Comparison of ENCODE assay signal across 23 cellular contexts in the genomic region with DNA sequence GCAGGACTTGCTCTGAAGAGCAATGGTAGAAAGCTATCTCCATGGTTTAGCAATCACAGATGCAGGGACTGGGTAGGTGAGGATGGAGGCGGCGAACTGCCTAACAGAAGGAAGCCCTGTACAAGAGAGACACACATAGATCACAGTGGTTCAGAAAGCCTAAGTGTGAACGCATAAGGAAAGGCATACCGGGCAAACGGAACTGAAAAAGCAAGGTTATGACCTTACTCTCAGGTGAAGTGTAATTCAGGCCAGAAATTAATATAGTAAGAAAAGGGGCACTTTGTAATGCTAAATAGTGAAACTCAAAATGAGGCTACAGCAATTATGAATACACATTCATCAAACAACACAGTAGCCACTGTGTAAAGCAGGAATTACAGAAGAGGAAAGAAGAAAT.
DNase-seq lines count a peak whose midpoint lies in the region; FAIRE-seq and TF ChIP-seq lines count a peak whose summit lies in the region.
"Had no signal": no experiment of that assay in that cellular context is flagged by ENCODE, and none has a peak within 500 bp of the region (broad histone marks: within the 10 kb centered on the region; RNA-seq: fewer than 3 reads in every experiment).

No MANE protein-coding gene starts in this region.

- peak overlapping the region; percentile 92 for H3K27ac Mint-ChIP-seq in osteocyte (ENCODE audit: unreplicated experiment)
- no peak overlapping the region for H3K27ac Mint-ChIP-seq in progenitor cell of endocrine pancreas
- H3K27ac Mint-ChIP-seq: CD4-positive, alpha-beta T cell; GM23338; HFFc6 had no signal

- H3K36me3 ChIP-seq in SJSA1 (no peaks in the 10 kb centered on the region), H1 (ENCODE audit: control insufficient read depth in 2 of 4, insufficient read depth in 4 of 4, low read length in 3 of 4) (no peaks in the 10 kb centered on the region)
- H3K36me3 ChIP-seq: BLaER1 treated with 17β-estradiol and CSF1 and Interleukin-3, amounts not matched to agents 10 nM and 100 nM; HAP-1; SJCRH30 had no signal

- no peak overlapping the region for H2BK120ac ChIP-seq in H1 (replicated peaks; ENCODE audit: low read depth, low read length)

- H3K27me3 ChIP-seq in SJSA1 (replicated peaks), result no peaks in the 10 kb centered on the region
- H3K27me3 ChIP-seq in H1 (replicated peaks in 1 of 4; ENCODE audit: control insufficient read depth in 3 of 4, extremely low read depth in 1 of 4, insufficient read depth in 3 of 4, low read length in 3 of 4), result no peaks in the 10 kb centered on the region; a peak in 1 of 7 replicates
- H3K27me3 ChIP-seq: BLaER1 treated with 17β-estradiol and CSF1 and Interleukin-3, amounts not matched to agents 10 nM and 100 nM; SJCRH30 had no signal

- H3K27me3 Mint-ChIP-seq in osteocyte (ENCODE audit: unreplicated experiment) (no peaks in the 10 kb centered on the region), progenitor cell of endocrine pancreas (peaks cover 25% of the 10 kb centered on the region)

- no peaks in the 10 kb centered on the region for H3K23me2 ChIP-seq in H1 (ENCODE audit: low read depth, low read length)

- no peak overlapping the region for H3K4me2 ChIP-seq in H1 (ENCODE audit: insufficient read depth in 1 of 2, low read depth in 2 of 2, low read length in 2 of 2)
- H3K4me2 ChIP-seq: BLaER1 treated with 17β-estradiol and CSF1 and Interleukin-3, amounts not matched to agents 10 nM and 100 nM; GM23338 had no signal

- 0 out of 2 replicates have a peak overlapping the region, but pooled peaks have one; percentile 56 for H2BK20ac ChIP-seq in H1 (ENCODE audit: low read length)

- no peak overlapping the region for H2AFZ ChIP-seq in H1 (ENCODE audit: low read length)
- H2AFZ ChIP-seq: GM23338 had no signal

- H3K4me1 Mint-ChIP-seq in osteocyte (ENCODE audit: unreplicated experiment) (peaks cover 49% of the 10 kb centered on the region), progenitor cell of endocrine pancreas (ENCODE audit: low read depth) (no peaks in the 10 kb centered on the region)

- H3K79me2 ChIP-seq in H1 (ENCODE audit: control insufficient read depth in 1 of 2, insufficient read depth in 2 of 2, low read length in 2 of 2), result no peaks in the 10 kb centered on the region

- no peak overlapping the region for H3K14ac ChIP-seq in H1 (ENCODE audit: insufficient read length)

- TF ChIP-seq CTCF in H1 (IDR thresholded peaks at IDR 0.05; ENCODE audit: control extremely low read depth in 1 of 3, insufficient read depth in 1 of 3, low read depth in 1 of 3, low read length in 3 of 3) (no peak), osteocyte (IDR thresholded peaks at IDR 0.05) (no peak), RWPE1 (conservative IDR thresholded peaks at IDR 0.05; ENCODE audit: low read depth) (no peak), progenitor cell of endocrine pancreas (IDR thresholded peaks at IDR 0.05; ENCODE audit: unreplicated experiment) (no peak)

- CTCF ChIA-PET in H1 (lab: Charles Lee; ENCODE audit: partially characterized antibody) (interaction anchor here (0.8 kb wide), 1 partner anchor 15 kb away, joined by 3 read pairs; no protein-coding TSS in a partner anchor), RWPE1 (lab: Yijun Ruan, JAX) (interaction anchor here (0.6 kb wide), 2 partner anchors 186 to 402 kb away, joined by 3 to 6 read pairs; no protein-coding TSS in a partner anchor)

- H3K4me1 ChIP-seq in SJSA1 (replicated peaks), result peaks cover 42% of the 10 kb centered on the region
- H3K4me1 ChIP-seq in H1 (replicated peaks in 1 of 4; ENCODE audit: control insufficient read depth in 3 of 4, insufficient read depth in 4 of 4, low read length in 3 of 4), result peaks cover 0 to 4% (median 0%) of the 10 kb centered on the region in 4 experiments; a peak in 1 of 7 replicates
- H3K4me1 ChIP-seq: BLaER1 treated with 17β-estradiol and CSF1 and Interleukin-3, amounts not matched to agents 10 nM and 100 nM had no signal

- H3K9ac ChIP-seq in H1 (replicated peaks in 1 of 4; ENCODE audit: extremely low read depth in 1 of 4, low read depth in 3 of 4, low read length in 3 of 4), result no peak overlapping the region
- H3K9ac ChIP-seq: BLaER1 treated with 17β-estradiol and CSF1 and Interleukin-3, amounts not matched to agents 10 nM and 100 nM had no signal

- H2BK5ac ChIP-seq in H1 (ENCODE audit: low read depth, low read length), result no peak overlapping the region

- H3K18ac ChIP-seq in H1 (ENCODE audit: extremely low read depth, low read length), result no peak overlapping the region

- H3K79me1 ChIP-seq in H1 (ENCODE audit: low read depth, low read length), result no peaks in the 10 kb centered on the region

- H4K91ac ChIP-seq in H1 (replicated peaks; ENCODE audit: insufficient read length, low read length), result no peak overlapping the region

- no peak overlapping the region for H2AK5ac ChIP-seq in H1 (ENCODE audit: low read depth, low read length)

- POLR2A ChIA-PET in H1 (lab: Charles Lee; ENCODE audit: partially characterized antibody) (no interaction called here), RWPE1 (lab: Yijun Ruan, JAX; ENCODE audit: low non-redundant PET) (no interaction called here)

- peak overlapping the region; percentile 91 for H3K27ac ChIP-seq in SJSA1
- no peak overlapping the region for H3K27ac ChIP-seq in H1 (ENCODE audit: low read depth, low read length)
- H3K27ac ChIP-seq in RWPE1, result no peak overlapping the region
- H3K27ac ChIP-seq: BLaER1 treated with 17β-estradiol and CSF1 and Interleukin-3, amounts not matched to agents 10 nM and 100 nM had no signal

- no peak overlapping the region for H3K4ac ChIP-seq in H1 (replicated peaks; ENCODE audit: insufficient read length, low read depth, low read length)

- peak overlapping the region; percentile 65; the same call in 1 of the 2 replicates for H2BK15ac ChIP-seq in H1 (ENCODE audit: low read length)

- H4K5ac ChIP-seq in H1 (ENCODE audit: insufficient read length, low read depth, low read length), result no peak overlapping the region

- no peak for TF ChIP-seq EP300 in H1 (IDR thresholded peaks at IDR 0.05; ENCODE audit: borderline replicate concordance in 1 of 2, low read depth in 2 of 2, low read length in 2 of 2)

- no peak for FAIRE-seq in H1 (lab: Jason Lieb, UNC)
- FAIRE-seq in urothelium cell line (lab: Jason Lieb, UNC), result peak; percentile 30
- FAIRE-seq: A204.1, GM18507 had no signal

- H3K9me3 ChIP-seq in SJSA1 (replicated peaks) (no peaks in the 10 kb centered on the region), H1 (ENCODE audit: insufficient read depth in 2 of 2, low read depth in 1 of 2, low read length in 1 of 2) (no peaks in the 10 kb centered on the region)
- H3K9me3 ChIP-seq: BLaER1 treated with 17β-estradiol and CSF1 and Interleukin-3, amounts not matched to agents 10 nM and 100 nM; HAP-1; SJCRH30 had no signal

- H3K4me3 Mint-ChIP-seq in osteocyte (ENCODE audit: unreplicated experiment), result no peak overlapping the region
- no peak overlapping the region for H3K4me3 Mint-ChIP-seq in progenitor cell of endocrine pancreas (ENCODE audit: low read depth)
- H3K4me3 Mint-ChIP-seq: CD4-positive, alpha-beta T cell; GM23338; HFFc6 had no signal

- H3K4me3 ChIP-seq in SJSA1, result no peak overlapping the region
- no peak overlapping the region for H3K4me3 ChIP-seq in H1 (ENCODE audit: extremely low read depth in 1 of 4, insufficient read depth in 2 of 4, low read depth in 3 of 4, low read length in 4 of 4)
- H3K4me3 ChIP-seq: BLaER1 treated with 17β-estradiol and CSF1 and Interleukin-3, amounts not matched to agents 10 nM and 100 nM; GM23338; HAP-1; SJCRH30 had no signal

- H3K23ac ChIP-seq in H1 (ENCODE audit: insufficient read length), result no peak overlapping the region

- DNase-seq in SJSA1 (ENCODE audit: low read depth in 1 of 2, low spot score in 2 of 2) (no peak), H1 (ENCODE audit: low read depth in 1 of 2, low spot score in 2 of 2) (no peak), osteocyte (ENCODE audit: extremely low spot score, unreplicated experiment) (peak; percentile 21), urothelium cell line (ENCODE audit: low spot score) (no peak), NCI-H146 (lab: John Stamatoyannopoulos, UW) (no peak), RWPE1 (ENCODE audit: low spot score) (no peak), progenitor cell of endocrine pancreas (ENCODE audit: low spot score, unreplicated experiment) (no peak)
- DNase-seq: CD4-positive, alpha-beta T cell; HFFc6; NCI-H1048; NCI-H1417; NCI-H187; NCI-H2081 treated with DMSO at 0.1 percent for 48 hours; NCI-H524 treated with DMSO at 0.1 percent for 48 hours; NCI-H774; NK-92 treated with Interleukin-12 subunit alpha and Interleukin-12 subunit beta, amount 100 ng/mL, for 24 hours; PC-3; SJCRH30 had no signal

- no peak overlapping the region for H2BK12ac ChIP-seq in H1 (ENCODE audit: low read depth, low read length)

- H4K20me1 ChIP-seq in H1 (replicated peaks in 1 of 2; ENCODE audit: control insufficient read depth in 1 of 2, insufficient read depth in 2 of 2, low read length in 2 of 2), result no peaks in the 10 kb centered on the region
- H4K20me1 ChIP-seq: BLaER1 treated with 17β-estradiol and CSF1 and Interleukin-3, amounts not matched to agents 10 nM and 100 nM had no signal

- no peak overlapping the region for H3K56ac ChIP-seq in H1 (replicated peaks; ENCODE audit: insufficient read length, low read depth, low read length)

- TF ChIP-seq RAD21 in H1 (IDR thresholded peaks at IDR 0.05 in 1 of 2, conservative IDR thresholded peaks at IDR 0.05 in 1 of 2; ENCODE audit: low read depth in 2 of 2, low read length in 2 of 2), result no peak

- no peak overlapping the region for H4K8ac ChIP-seq in H1 (ENCODE audit: extremely low read depth, insufficient read depth, low read length)

- TF ChIP-seq POLR2A in H1 (IDR thresholded peaks at IDR 0.05; ENCODE audit: control extremely low read depth in 1 of 2, low read depth in 2 of 2, low read length in 2 of 2), result no peak

- H3K9me3 Mint-ChIP-seq in osteocyte (ENCODE audit: unreplicated experiment) (no peaks in the 10 kb centered on the region), progenitor cell of endocrine pancreas (ENCODE audit: low read depth) (no peaks in the 10 kb centered on the region)
- H3K9me3 Mint-ChIP-seq: CD4-positive, alpha-beta T cell; GM23338; HFFc6 had no signal

- 88% methylated on average over 5 of the region's 5 CpGs; no CpG with 5 or more reads in 1 of the 2 experiments for WGBS in H1 (ENCODE audit: extremely low coverage in 1 of 2, insufficient coverage in 1 of 2, insufficient read length in 1 of 2, insufficient replicate concordance in 2 of 2, low coverage in 1 of 2, low lambda C conversion rate in 2 of 2, missing lambda C conversion rate in 1 of 2), 2 experiments

- H3K36me3 Mint-ChIP-seq in osteocyte (ENCODE audit: unreplicated experiment) (no peaks in the 10 kb centered on the region), progenitor cell of endocrine pancreas (ENCODE audit: insufficient read depth) (no peaks in the 10 kb centered on the region)

TF ChIP-seq in H1, 55 proteins besides CTCF, POLR2A, EP300 and RAD21 (continues in another document):
- TF ChIP-seq FOSL1 (IDR thresholded peaks at IDR 0.05; ENCODE audit: insufficient read depth, low read depth, low read length) (no peak), CEBPB (IDR thresholded peaks at IDR 0.05; ENCODE audit: low read depth, low read length) (no peak), RXRA (IDR thresholded peaks at IDR 0.05; ENCODE audit: insufficient read depth, low read depth, low read length) (no peak)
- TF ChIP-seq, protein P1, sequence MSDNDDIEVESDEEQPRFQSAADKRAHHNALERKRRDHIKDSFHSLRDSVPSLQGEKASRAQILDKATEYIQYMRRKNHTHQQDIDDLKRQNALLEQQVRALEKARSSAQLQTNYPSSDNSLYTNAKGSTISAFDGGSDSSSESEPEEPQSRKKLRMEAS (IDR thresholded peaks at IDR 0.05), result no peak
